24 cellular contexts compared by ENCODE assay signal in genomic region chr5:42874621-42875198, GRCh38.
"Had no signal": no experiment of that assay in that cellular context is flagged by ENCODE, and none has a peak within 500 bp of the region (broad histone marks: within the 10 kb centered on the region; RNA-seq: fewer than 3 reads in every experiment).

No MANE protein-coding gene starts in this region.

- H3K27me3 ChIP-seq: esophagus squamous epithelium, ovary, suprapubic skin, vagina had no signal

- H3K9me3 ChIP-seq: esophagus squamous epithelium, lower lobe of right lung, ovary, psoas muscle, suprapubic skin, vagina had no signal

- H3K36me3 ChIP-seq: esophagus squamous epithelium, left ventricle myocardium inferior, lower lobe of right lung, ovary, suprapubic skin, vagina had no signal

- H3K4me3 Mint-ChIP-seq: effector memory CD8-positive, alpha-beta T cell; stimulated activated naive CD8-positive, alpha-beta T cell treated with anti-CD3 and anti-CD28 coated beads, Interleukin-15, amount 100 ng/mL, for 72 hours had no signal

- H3K4me3 ChIP-seq: esophagus squamous epithelium, left ventricle myocardium inferior, lower lobe of right lung, ovary, psoas muscle, smooth muscle cell, suprapubic skin, vagina had no signal

- H3K4me1 ChIP-seq: psoas muscle, vagina had no signal

- DNase-seq: cortex of kidney; effector memory CD8-positive, alpha-beta T cell; erythroblast; esophagus squamous epithelium; head of caudate nucleus; kidney; left ventricle myocardium inferior; lower lobe of right lung; natural killer cell; occipital lobe; ovary; posterior cingulate gyrus; psoas muscle; right cardiac atrium; stimulated activated CD4-positive, alpha-beta T cell treated with anti-CD3 and anti-CD28 coated beads, Interleukin-12 subunit alpha, Interleukin-12 subunit beta, amount 100 ng/mL, for 4 hours; stimulated activated CD4-positive, alpha-beta T cell treated with anti-CD3 and anti-CD28 coated beads, Interleukin-1b, Interleukin-23, amount 100 ng/mL, for 48 hours; stimulated activated CD4-positive, alpha-beta T cell treated with anti-CD3 and anti-CD28 coated beads, Interleukin-4, amount 100 ng/mL, for 1 hour; stimulated activated CD8-positive, alpha-beta memory T cell treated with anti-CD3 and anti-CD28 coated beads, Interleukin-4, amount 100 ng/mL, for 48 hours; stimulated activated naive CD4-positive, alpha-beta T cell; stimulated activated naive CD8-positive, alpha-beta T cell treated with anti-CD3 and anti-CD28 coated beads, Interleukin-15, amount 100 ng/mL, for 72 hours; trophoblast cell had no signal

- H3K27ac Mint-ChIP-seq: stimulated activated naive CD8-positive, alpha-beta T cell treated with anti-CD3 and anti-CD28 coated beads, Interleukin-15, amount 100 ng/mL, for 72 hours had no signal

- ATAC-seq: effector memory CD8-positive, alpha-beta T cell; lower lobe of right lung; natural killer cell; psoas muscle; right cardiac atrium; stimulated activated naive CD8-positive, alpha-beta T cell treated with anti-CD3 and anti-CD28 coated beads, Interleukin-15, amount 100 ng/mL, for 72 hours had no signal

- H3K4me2 ChIP-seq: smooth muscle cell had no signal

- H3K27ac ChIP-seq: esophagus squamous epithelium, left ventricle myocardium inferior, lower lobe of right lung, ovary, psoas muscle, suprapubic skin, vagina had no signal

- H3K9me3 Mint-ChIP-seq: natural killer cell; stimulated activated naive CD8-positive, alpha-beta T cell treated with anti-CD3 and anti-CD28 coated beads, Interleukin-15, amount 100 ng/mL, for 72 hours had no signal
